In the genomic region with DNA sequence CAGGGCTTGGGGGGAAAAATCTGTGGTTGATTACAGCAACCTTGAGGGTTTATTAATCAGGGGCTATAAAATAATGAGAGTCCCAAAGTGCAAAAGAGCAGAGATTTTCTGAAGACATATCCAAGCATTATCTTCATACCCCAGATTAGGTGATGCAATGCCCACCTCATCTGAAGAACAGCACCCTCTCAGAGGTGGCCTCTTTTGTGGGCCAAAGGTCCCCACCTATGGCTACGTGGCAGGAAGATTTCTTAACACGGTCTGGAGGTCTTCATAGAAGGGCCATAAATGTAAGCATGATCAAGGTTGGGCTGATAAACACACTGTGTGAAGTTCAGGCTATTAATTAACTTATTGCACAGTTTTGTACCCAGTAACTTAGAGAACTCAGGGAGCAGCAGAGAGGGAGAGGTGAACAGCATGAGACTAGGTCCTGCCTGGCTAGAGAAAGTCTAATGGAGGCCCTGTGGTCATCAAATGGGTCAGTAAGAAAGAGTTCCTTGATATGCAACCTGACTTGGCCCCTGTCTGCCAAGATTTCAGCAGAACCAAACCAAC, we compare ENCODE assay signal across 37 cellular contexts. TPM values are rescaled to one million over a fixed set of nuclear protein-coding genes. Genes with fewer than 3 reads are reported as not detected.
"Had no signal": no experiment of that assay in that cellular context is flagged by ENCODE, and none has a peak within 500 bp of the region (broad histone marks: within the 10 kb centered on the region; RNA-seq: fewer than 3 reads in every experiment).

No MANE protein-coding gene starts in this region.

- H3K27me3 Mint-ChIP-seq: activated CD4-positive, alpha-beta memory T cell treated with anti-CD3 and anti-CD28 coated beads, Interleukin-2, amount 10 ng/mL, durations not matched to agents 7 days and 5 days; activated naive CD8-positive, alpha-beta T cell treated with anti-CD3 and anti-CD28 coated beads, Interleukin-2, amount 10 ng/mL, durations not matched to agents 7 days and 5 days had no signal

- H3K36me3 Mint-ChIP-seq: activated CD8-positive, alpha-beta memory T cell treated with anti-CD3 and anti-CD28 coated beads, Interleukin-2, amount 10 ng/mL, durations not matched to agents 7 days and 5 days; activated naive CD4-positive, alpha-beta T cell treated with anti-CD3 and anti-CD28 coated beads, Interleukin-2, amount 50 U/mL, for 24 hours; activated naive CD8-positive, alpha-beta T cell treated with anti-CD3 and anti-CD28 coated beads, Interleukin-2, amount 10 ng/mL, durations not matched to agents 7 days and 5 days had no signal

- DNase-seq: activated CD4-positive, alpha-beta memory T cell treated with anti-CD3 and anti-CD28 coated beads, Interleukin-2, amount 10 ng/mL, durations not matched to agents 7 days and 5 days; activated CD4-positive, alpha-beta T cell treated with anti-CD3 and anti-CD28 coated beads for 1 hour; activated CD4-positive, alpha-beta T cell treated with anti-CD3 and anti-CD28 coated beads for 48 hours; activated CD4-positive, CD25-positive, alpha-beta regulatory T cell; activated CD8-positive, alpha-beta memory T cell treated with anti-CD3 and anti-CD28 coated beads for 24 hours; activated CD8-positive, alpha-beta memory T cell treated with anti-CD3 and anti-CD28 coated beads, Interleukin-2, amount 10 ng/mL, durations not matched to agents 7 days and 5 days; activated gamma-delta T cell; activated naive CD4-positive, alpha-beta T cell treated with Interleukin-2 at 50 U/mL for 16 hours; activated naive CD8-positive, alpha-beta T cell treated with anti-CD3 and anti-CD28 coated beads, Interleukin-2, amount 10 ng/mL, durations not matched to agents 7 days and 5 days; activated T-cell treated with anti-CD3 and anti-CD28 coated beads, Interleukin-2, amount 50 U/mL, for 1 hour; activated T-cell treated with anti-CD3 and anti-CD28 coated beads, Interleukin-2, amount 50 U/mL, for 72 hours; MM.1S; MV-4-11; NCI-H1092; NCI-H1436 treated with DMSO at 0.1 percent for 48 hours; NCI-H1694 treated with DMSO at 0.1 percent for 48 hours; NCI-H2029 treated with DMSO at 0.1 percent for 48 hours; NCI-H2107; NCI-H2171; NCI-H510A; NCI-H748 treated with DMSO at 0.1 percent for 48 hours; NK-92 treated with Interleukin-12 subunit alpha and Interleukin-12 subunit beta, amount 100 ng/mL, for 24 hours; PC-9; SHP77; SJCRH30; T1000; WERI-Rb-1 had no signal

- H3K27me3 ChIP-seq: ascending aorta, cardiac muscle cell, SJCRH30 had no signal

- H3K4me2 ChIP-seq: KMS-11, PC-9 had no signal

- H3K9ac ChIP-seq: KMS-11 had no signal

- H2AFZ ChIP-seq: PC-9 had no signal

- ATAC-seq: activated CD8-positive, alpha-beta memory T cell treated with anti-CD3 and anti-CD28 coated beads, Interleukin-2, amount 10 ng/mL, durations not matched to agents 7 days and 5 days; activated T-cell treated with anti-CD3 and anti-CD28 coated beads, Interleukin-2, amount 50 U/mL, for 72 hours; activated T-helper 17 cell treated with anti-CD3 and anti-CD28 coated beads, Interleukin-2, amount 50 U/mL, for 72 hours had no signal

- H3K9me3 ChIP-seq: ascending aorta, SJCRH30 had no signal

- H3K27ac Mint-ChIP-seq: activated CD4-positive, alpha-beta memory T cell treated with anti-CD3 and anti-CD28 coated beads, Interleukin-2, amount 10 ng/mL, durations not matched to agents 7 days and 5 days; activated CD8-positive, alpha-beta memory T cell treated with anti-CD3 and anti-CD28 coated beads, Interleukin-2, amount 10 ng/mL, durations not matched to agents 7 days and 5 days; activated naive CD4-positive, alpha-beta T cell treated with anti-CD3 and anti-CD28 coated beads, Interleukin-2, amount 50 U/mL, for 24 hours; activated naive CD8-positive, alpha-beta T cell treated with anti-CD3 and anti-CD28 coated beads, Interleukin-2, amount 10 ng/mL, durations not matched to agents 7 days and 5 days; activated T-cell treated with anti-CD3 and anti-CD28 coated beads, Interleukin-2, amount 50 U/mL, for 72 hours; activated T-helper 17 cell treated with anti-CD3 and anti-CD28 coated beads, Interleukin-2, amount 50 U/mL, for 72 hours had no signal

- H3K9me3 Mint-ChIP-seq: activated CD4-positive, alpha-beta memory T cell treated with anti-CD3 and anti-CD28 coated beads, Interleukin-2, amount 10 ng/mL, durations not matched to agents 7 days and 5 days; activated naive CD4-positive, alpha-beta T cell treated with anti-CD3 and anti-CD28 coated beads, Interleukin-2, amount 50 U/mL, for 24 hours; activated naive CD8-positive, alpha-beta T cell treated with anti-CD3 and anti-CD28 coated beads, Interleukin-2, amount 10 ng/mL, durations not matched to agents 7 days and 5 days; activated T-cell treated with anti-CD3 and anti-CD28 coated beads, Interleukin-2, amount 50 U/mL, for 72 hours; activated T-helper 17 cell treated with anti-CD3 and anti-CD28 coated beads, Interleukin-2, amount 50 U/mL, for 72 hours had no signal

- H3K4me3 Mint-ChIP-seq: activated CD4-positive, alpha-beta memory T cell treated with anti-CD3 and anti-CD28 coated beads, Interleukin-2, amount 10 ng/mL, durations not matched to agents 7 days and 5 days; activated CD8-positive, alpha-beta memory T cell treated with anti-CD3 and anti-CD28 coated beads, Interleukin-2, amount 10 ng/mL, durations not matched to agents 7 days and 5 days; activated naive CD4-positive, alpha-beta T cell treated with anti-CD3 and anti-CD28 coated beads, Interleukin-2, amount 50 U/mL, for 24 hours; activated naive CD8-positive, alpha-beta T cell treated with anti-CD3 and anti-CD28 coated beads, Interleukin-2, amount 10 ng/mL, durations not matched to agents 7 days and 5 days; activated T-cell treated with anti-CD3 and anti-CD28 coated beads, Interleukin-2, amount 50 U/mL, for 72 hours; activated T-helper 17 cell treated with anti-CD3 and anti-CD28 coated beads, Interleukin-2, amount 50 U/mL, for 72 hours had no signal

- H3K27ac ChIP-seq: ascending aorta, cardiac muscle cell, KMS-11, PC-9, SJCRH30, SK-N-MC, WERI-Rb-1 had no signal

- H3K36me3 ChIP-seq: ascending aorta, cardiac muscle cell, SJCRH30, WERI-Rb-1 had no signal

- H3K4me1 ChIP-seq: ascending aorta had no signal

- H3K4me3 ChIP-seq: ascending aorta, cardiac muscle cell, PC-9, SJCRH30, SK-N-MC had no signal

- H3K4me1 Mint-ChIP-seq: activated CD4-positive, alpha-beta memory T cell treated with anti-CD3 and anti-CD28 coated beads, Interleukin-2, amount 10 ng/mL, durations not matched to agents 7 days and 5 days; activated CD8-positive, alpha-beta memory T cell treated with anti-CD3 and anti-CD28 coated beads, Interleukin-2, amount 10 ng/mL, durations not matched to agents 7 days and 5 days; activated naive CD4-positive, alpha-beta T cell treated with anti-CD3 and anti-CD28 coated beads, Interleukin-2, amount 50 U/mL, for 24 hours; activated naive CD8-positive, alpha-beta T cell treated with anti-CD3 and anti-CD28 coated beads, Interleukin-2, amount 10 ng/mL, durations not matched to agents 7 days and 5 days; activated T-helper 17 cell treated with anti-CD3 and anti-CD28 coated beads, Interleukin-2, amount 50 U/mL, for 72 hours had no signal

RNA-seq across cellular contexts. Expression of gene RBP2, which starts 29.6 kb away (rescaled TPM):
- total RNA-seq: activated CD4-positive, alpha-beta memory T cell treated with anti-CD3 and anti-CD28 coated beads, Interleukin-2, amount 10 ng/mL, durations not matched to agents 7 days and 5 days; activated CD8-positive, alpha-beta memory T cell treated with anti-CD3 and anti-CD28 coated beads, Interleukin-2, amount 10 ng/mL, durations not matched to agents 7 days and 5 days; activated naive CD8-positive, alpha-beta T cell treated with anti-CD3 and anti-CD28 coated beads, Interleukin-2, amount 10 ng/mL, durations not matched to agents 7 days and 5 days; activated T-cell treated with anti-CD3 and anti-CD28 coated beads, Interleukin-2, amount 50 U/mL, for 72 hours; activated T-helper 17 cell treated with anti-CD3 and anti-CD28 coated beads, Interleukin-2, amount 50 U/mL, for 72 hours; ascending aorta; cardiac muscle cell; LHCN-M2; OCI-LY7; PC-9; SJCRH30; T-helper 1 cell treated with Interleukin-12 subunit alpha and Interleukin-12 subunit beta and Interleukin-4 antibody, amounts not matched to agents 30 ng/mL and 1 ng/mL, for 36 hours; T-helper 2 cell treated with Interferon-gamma antibody and Interleukin-4, amounts not matched to agents 100 ng/mL and 5 ng/mL, for 36 hours had no signal
- polyA plus RNA-seq: cardiac muscle cell had no signal

RNA-seq across cellular contexts. Expression of gene RBP1, which starts 33.6 kb away (rescaled TPM):
- total RNA-seq: activated CD4-positive, alpha-beta memory T cell treated with anti-CD3 and anti-CD28 coated beads, Interleukin-2, amount 10 ng/mL, durations not matched to agents 7 days and 5 days; activated CD8-positive, alpha-beta memory T cell treated with anti-CD3 and anti-CD28 coated beads, Interleukin-2, amount 10 ng/mL, durations not matched to agents 7 days and 5 days; activated naive CD8-positive, alpha-beta T cell treated with anti-CD3 and anti-CD28 coated beads, Interleukin-2, amount 10 ng/mL, durations not matched to agents 7 days and 5 days; activated T-cell treated with anti-CD3 and anti-CD28 coated beads, Interleukin-2, amount 50 U/mL, for 72 hours; activated T-helper 17 cell treated with anti-CD3 and anti-CD28 coated beads, Interleukin-2, amount 50 U/mL, for 72 hours; LHCN-M2; OCI-LY7; T-helper 1 cell treated with Interleukin-12 subunit alpha and Interleukin-12 subunit beta and Interleukin-4 antibody, amounts not matched to agents 30 ng/mL and 1 ng/mL, for 36 hours; T-helper 2 cell treated with Interferon-gamma antibody and Interleukin-4, amounts not matched to agents 100 ng/mL and 5 ng/mL, for 36 hours had no signal
